Comparison of ENCODE assay signal across 8 cellular contexts in the genomic region with DNA sequence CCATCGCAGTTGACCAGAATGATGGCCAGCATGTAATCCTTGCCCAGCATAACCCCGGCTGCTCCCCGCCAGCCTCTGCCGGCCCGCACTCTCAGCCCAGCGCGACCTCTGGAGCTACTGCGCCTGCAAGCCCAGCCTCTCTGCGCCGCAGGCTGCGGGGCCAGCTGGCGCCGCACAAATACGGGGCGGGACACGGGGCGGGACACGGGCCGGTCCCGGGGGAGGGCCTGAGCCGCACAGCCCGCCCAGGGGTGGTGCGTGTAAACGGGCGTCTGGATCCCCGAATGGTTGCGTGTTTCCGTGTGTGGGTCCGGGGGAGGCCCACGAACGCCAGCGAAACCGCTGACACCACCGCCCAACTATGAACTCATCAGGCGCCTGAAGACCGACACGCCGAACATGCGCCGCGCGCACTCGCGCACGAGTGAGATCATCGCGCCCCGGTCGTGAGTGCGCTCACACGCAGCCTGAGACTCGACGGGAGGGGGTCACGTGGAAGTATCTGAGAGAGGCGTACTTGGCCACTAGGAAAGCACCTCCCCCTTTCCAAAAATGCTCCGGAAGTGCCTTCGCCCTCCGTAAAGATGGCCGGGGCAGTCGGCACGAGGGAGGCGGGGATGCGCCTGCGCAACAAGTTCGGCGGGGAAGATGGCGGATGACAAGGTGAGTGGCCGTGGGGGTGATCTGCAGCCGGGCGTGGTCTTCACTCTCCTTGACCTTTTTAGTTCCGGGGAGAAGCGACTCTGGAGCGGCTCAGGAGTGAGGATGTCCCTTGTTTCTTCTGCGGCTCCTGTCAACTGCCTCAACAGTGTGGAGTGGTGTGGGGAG. TPM values are rescaled to one million over a fixed set of nuclear protein-coding genes. Genes with fewer than 3 reads are reported as not detected.
DNase-seq lines count a peak whose midpoint lies in the region; FAIRE-seq and TF ChIP-seq lines count a peak whose summit lies in the region.

A gene with protein sequence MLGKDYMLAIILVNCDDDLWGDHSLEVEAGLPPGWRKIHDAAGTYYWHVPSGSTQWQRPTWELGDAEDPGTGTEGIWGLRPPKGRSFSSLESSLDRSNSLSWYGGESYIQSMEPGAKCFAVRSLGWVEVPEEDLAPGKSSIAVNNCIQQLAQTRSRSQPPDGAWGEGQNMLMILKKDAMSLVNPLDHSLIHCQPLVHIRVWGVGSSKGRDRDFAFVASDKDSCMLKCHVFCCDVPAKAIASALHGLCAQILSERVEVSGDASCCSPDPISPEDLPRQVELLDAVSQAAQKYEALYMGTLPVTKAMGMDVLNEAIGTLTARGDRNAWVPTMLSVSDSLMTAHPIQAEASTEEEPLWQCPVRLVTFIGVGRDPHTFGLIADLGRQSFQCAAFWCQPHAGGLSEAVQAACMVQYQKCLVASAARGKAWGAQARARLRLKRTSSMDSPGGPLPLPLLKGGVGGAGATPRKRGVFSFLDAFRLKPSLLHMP (minus strand): TSS at position 403 of the 828 bp plus-strand sequence. CDS start 353 bp downstream, at position 50.
A gene with protein sequence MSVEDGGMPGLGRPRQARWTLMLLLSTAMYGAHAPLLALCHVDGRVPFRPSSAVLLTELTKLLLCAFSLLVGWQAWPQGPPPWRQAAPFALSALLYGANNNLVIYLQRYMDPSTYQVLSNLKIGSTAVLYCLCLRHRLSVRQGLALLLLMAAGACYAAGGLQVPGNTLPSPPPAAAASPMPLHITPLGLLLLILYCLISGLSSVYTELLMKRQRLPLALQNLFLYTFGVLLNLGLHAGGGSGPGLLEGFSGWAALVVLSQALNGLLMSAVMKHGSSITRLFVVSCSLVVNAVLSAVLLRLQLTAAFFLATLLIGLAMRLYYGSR (plus strand): TSS at position 633 of the 828 bp plus-strand sequence. CDS start 2,342 bp downstream, outside the sequence.

- peaks cover 6 to 63% of the 10 kb centered on the region in 2 experiments; a peak in 2 of 3 replicates for H3K36me3 ChIP-seq in HEK293 (ENCODE audit: control insufficient read depth in 2 of 2, insufficient read depth in 1 of 2, low read length in 2 of 2)
- H3K36me3 ChIP-seq in neuron (ENCODE audit: insufficient read depth, low read length), result peaks cover 26% of the 10 kb centered on the region
- peaks cover 0 to 51% (median 40%) of the 10 kb centered on the region in 5 donors for H3K36me3 ChIP-seq in subcutaneous abdominal adipose tissue (ENCODE audit: control insufficient read depth in 5 of 5, insufficient read depth in 5 of 5, low read length in 5 of 5)

- no peaks in the 10 kb centered on the region for H3K9me3 ChIP-seq in HEK293 (ENCODE audit: control insufficient read depth, insufficient read depth, low read depth, low read length)
- H3K9me3 ChIP-seq in neuron (ENCODE audit: low read length), result no peaks in the 10 kb centered on the region
- no peaks in the 10 kb centered on the region for H3K9me3 ChIP-seq in subcutaneous abdominal adipose tissue (ENCODE audit: control insufficient read depth in 5 of 5, low read length in 5 of 5)

- TF ChIP-seq CTCF in HEK293 (tag by site-specific recombination; IDR thresholded peaks at IDR 0.05), result no peak

- in situ Hi-C loops in SK-MEL-5 (cut with HindIII; ENCODE audit: low pct_unique_long_range_greater_than_20kb, low sequenced_read_pairs), result no loop called here

- DNase-seq in MV-4-11 (lab: John Stamatoyannopoulos, UW) (peak; percentile 99), SK-MEL-5 (ENCODE audit: low read depth, low spot score) (peak; percentile 98), foreskin melanocyte (peak; percentile 99)
- peak; percentile 97 for DNase-seq in activated naive CD4-positive, alpha-beta T cell treated with Interleukin-2 at 50 U/mL for 16 hours

- FAIRE-seq in G401.6 (lab: Jason Lieb, UNC), result peak; percentile 92

- H3K4me1 ChIP-seq in HEK293 (ENCODE audit: control insufficient read depth, insufficient read depth, low read length) (0 out of 2 replicates have a peak, but pooled peaks cover 3% of the 10 kb centered on the region), neuron (ENCODE audit: insufficient read depth, low read length) (peaks cover 20% of the 10 kb centered on the region), subcutaneous abdominal adipose tissue (ENCODE audit: control insufficient read depth in 5 of 5, insufficient read depth in 5 of 5, low read length in 5 of 5) (peaks cover 7 to 61% (median 44%) of the 10 kb centered on the region in 5 donors)

- H3K4me3 ChIP-seq in HEK293 (ENCODE audit: low read depth, low read length), result peak within 1 kb of the TSS; percentile 86
- H3K4me3 ChIP-seq in neuron (ENCODE audit: low read length), result peak within 1 kb of the TSS; percentile 89
- peak within 1 kb of the TSS; percentile 78 to 96 (median 88) for H3K4me3 ChIP-seq in subcutaneous abdominal adipose tissue (ENCODE audit: low read depth in 1 of 5, low read length in 5 of 5)

- H3K27me3 ChIP-seq in neuron (ENCODE audit: insufficient read depth, low read length), result no peaks in the 10 kb centered on the region
- H3K27me3 ChIP-seq in subcutaneous abdominal adipose tissue (ENCODE audit: control insufficient read depth in 5 of 5, insufficient read depth in 4 of 5, low read length in 5 of 5), result no peaks in the 10 kb centered on the region

- peak within 1 kb of the TSS; percentile 82 to 84 (median 83) for H3K9ac ChIP-seq in subcutaneous abdominal adipose tissue (ENCODE audit: low read length in 5 of 5)

- H3K27ac ChIP-seq in HEK293 (ENCODE audit: extremely low read depth, low read depth, low read length) (peak within 1 kb of the TSS; percentile 44; the same call in 1 of the 2 replicates), subcutaneous abdominal adipose tissue (ENCODE audit: low read depth, low read length) (peak within 1 kb of the TSS; percentile 84)

- H2AFZ ChIP-seq in neuron (ENCODE audit: low read depth, low read length), result peak within 1 kb of the TSS; percentile 89

- CTCF ChIA-PET in HEK293 (lab: Yijun Ruan, JAX), result interaction anchor here (0.5 to 1.1 kb wide), 3 partner anchors 10 to 74 kb away, joined by 3 to 8 read pairs (median 3); no protein-coding TSS in a partner anchor

- POLR2A ChIA-PET in HEK293 (lab: Yijun Ruan, JAX), result interaction anchor here (0.6 to 1.9 kb wide), 8 partner anchors 9 to 163 kb away, joined by 3 to 13 read pairs (median 4); a partner anchor contains a TSS

TF ChIP-seq in HEK293, 187 proteins besides CTCF, POLR2A, EP300 and RAD21 (continues in another document):
- TF ChIP-seq GLIS2 (tag by site-specific recombination; IDR thresholded peaks at IDR 0.05) (peak; percentile 97), ZNF621 (tag by site-specific recombination; IDR thresholded peaks at IDR 0.05) (no peak), ZNF596 (tag by site-specific recombination; IDR thresholded peaks at IDR 0.05) (no peak; the same call in 1 of the 2 replicates), SCRT1 (tag by site-specific recombination; IDR thresholded peaks at IDR 0.05; ENCODE audit: borderline replicate concordance) (peak; percentile 99), ZNF549 (tag by site-specific recombination; IDR thresholded peaks at IDR 0.05) (no peak), GFI1B (tag by site-specific recombination; IDR thresholded peaks at IDR 0.05) (no peak), BCL11A (tag by site-specific recombination; IDR thresholded peaks at IDR 0.05; ENCODE audit: low read depth) (no peak; the same call in 1 of the 2 replicates), KLF8 (tag by site-specific recombination; IDR thresholded peaks at IDR 0.05) (peak; percentile 95), ZNF350 (tag by site-specific recombination; IDR thresholded peaks at IDR 0.05) (no peak), SP7 (tag by site-specific recombination; IDR thresholded peaks at IDR 0.05) (peak; percentile 92), ZNF223 (tag by site-specific recombination; IDR thresholded peaks at IDR 0.05) (no peak), ZNF473 (tag by site-specific recombination; IDR thresholded peaks at IDR 0.05) (no peak), SETDB1 (IDR thresholded peaks at IDR 0.05; ENCODE audit: insufficient read length, low read length) (no peak), ZFHX2 (tag by site-specific recombination; conservative IDR thresholded peaks at IDR 0.05) (peak; percentile 69)
- TF ChIP-seq, protein P1, sequence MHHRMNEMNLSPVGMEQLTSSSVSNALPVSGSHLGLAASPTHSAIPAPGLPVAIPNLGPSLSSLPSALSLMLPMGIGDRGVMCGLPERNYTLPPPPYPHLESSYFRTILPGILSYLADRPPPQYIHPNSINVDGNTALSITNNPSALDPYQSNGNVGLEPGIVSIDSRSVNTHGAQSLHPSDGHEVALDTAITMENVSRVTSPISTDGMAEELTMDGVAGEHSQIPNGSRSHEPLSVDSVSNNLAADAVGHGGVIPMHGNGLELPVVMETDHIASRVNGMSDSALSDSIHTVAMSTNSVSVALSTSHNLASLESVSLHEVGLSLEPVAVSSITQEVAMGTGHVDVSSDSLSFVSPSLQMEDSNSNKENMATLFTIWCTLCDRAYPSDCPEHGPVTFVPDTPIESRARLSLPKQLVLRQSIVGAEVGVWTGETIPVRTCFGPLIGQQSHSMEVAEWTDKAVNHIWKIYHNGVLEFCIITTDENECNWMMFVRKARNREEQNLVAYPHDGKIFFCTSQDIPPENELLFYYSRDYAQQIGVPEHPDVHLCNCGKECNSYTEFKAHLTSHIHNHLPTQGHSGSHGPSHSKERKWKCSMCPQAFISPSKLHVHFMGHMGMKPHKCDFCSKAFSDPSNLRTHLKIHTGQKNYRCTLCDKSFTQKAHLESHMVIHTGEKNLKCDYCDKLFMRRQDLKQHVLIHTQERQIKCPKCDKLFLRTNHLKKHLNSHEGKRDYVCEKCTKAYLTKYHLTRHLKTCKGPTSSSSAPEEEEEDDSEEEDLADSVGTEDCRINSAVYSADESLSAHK (tag by site-specific recombination; IDR thresholded peaks at IDR 0.05), result peak; percentile 74
- TF ChIP-seq, protein P2, sequence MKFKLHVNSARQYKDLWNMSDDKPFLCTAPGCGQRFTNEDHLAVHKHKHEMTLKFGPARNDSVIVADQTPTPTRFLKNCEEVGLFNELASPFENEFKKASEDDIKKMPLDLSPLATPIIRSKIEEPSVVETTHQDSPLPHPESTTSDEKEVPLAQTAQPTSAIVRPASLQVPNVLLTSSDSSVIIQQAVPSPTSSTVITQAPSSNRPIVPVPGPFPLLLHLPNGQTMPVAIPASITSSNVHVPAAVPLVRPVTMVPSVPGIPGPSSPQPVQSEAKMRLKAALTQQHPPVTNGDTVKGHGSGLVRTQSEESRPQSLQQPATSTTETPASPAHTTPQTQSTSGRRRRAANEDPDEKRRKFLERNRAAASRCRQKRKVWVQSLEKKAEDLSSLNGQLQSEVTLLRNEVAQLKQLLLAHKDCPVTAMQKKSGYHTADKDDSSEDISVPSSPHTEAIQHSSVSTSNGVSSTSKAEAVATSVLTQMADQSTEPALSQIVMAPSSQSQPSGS (tag by site-specific recombination; IDR thresholded peaks at IDR 0.05; ENCODE audit: low read depth), result peak; percentile 91

RNA-seq across cellular contexts. Expression of the first gene that starts in this region (rescaled TPM):
- 9.2 and 12.0 TPM in 2 replicates for total RNA-seq in SK-MEL-5 (2014; rRNA removed; shearing (Covaris generic))
- polyA plus RNA-seq in SK-MEL-5 (2015; cell fraction: cytosol; rRNA removed), result 11.1 and 12.5 TPM in 2 replicates
- polyA plus RNA-seq in SK-MEL-5 (2015; cell fraction: nucleus; rRNA removed), result 469 and 545 TPM in 2 replicates

RNA-seq across cellular contexts. Expression of the second gene that starts in this region (rescaled TPM):
- total RNA-seq in SK-MEL-5 (2014; rRNA removed; shearing (Covaris generic)), result 14.2 and 16.7 TPM in 2 replicates
- polyA plus RNA-seq in SK-MEL-5 (2015; cell fraction: cytosol; rRNA removed), result 91.2 and 114 TPM in 2 replicates
- polyA plus RNA-seq in SK-MEL-5 (2015; cell fraction: nucleus; rRNA removed), result 36.9 TPM in 2 replicates

Comparison
In these comparisons a context has a peak if more than half of its experiments do, and no peak if none do; other contexts are left out.
1. Peak in every context shown above with its lines: DNase-seq, H3K4me3 ChIP-seq and H3K27ac ChIP-seq.